Comparison of ENCODE assay signal across 8 cellular contexts in genomic region chr11:123060265-123061000, GRCh38. TPM values are rescaled to one million over a fixed set of nuclear protein-coding genes. Genes with fewer than 3 reads are reported as not detected.
DNase-seq lines count a peak whose midpoint lies in the region; ATAC-seq and TF ChIP-seq lines count a peak whose summit lies in the region.

No MANE protein-coding gene starts in this region.

- H3K4me1 ChIP-seq in PC-3 (ENCODE audit: insufficient read depth, low read length): peaks cover 43% of the 10 kb centered on the region
- peaks cover 52% of the 10 kb centered on the region for H3K4me1 ChIP-seq in osteoblast (ENCODE audit: insufficient read depth, low read length)

- H3K27me3 Mint-ChIP-seq in endothelial cell (ENCODE audit: unreplicated experiment): peaks cover 11% of the 10 kb centered on the region

- no peak overlapping the region for H2AFZ ChIP-seq in PC-3 (ENCODE audit: low read length)
- no peak overlapping the region for H2AFZ ChIP-seq in osteoblast (ENCODE audit: low read length)

- no peaks in the 10 kb centered on the region for H3K9me2 ChIP-seq in PC-3 (replicated peaks; ENCODE audit: low read length)

- intact Hi-C loops in PC-3 (cut with micrococcal nuclease): no loop called here

- TF ChIP-seq CTCF in PC-3 (conservative IDR thresholded peaks at IDR 0.05; ENCODE audit: low read depth, low read length) (no peak), endothelial cell (IDR thresholded peaks at IDR 0.05; ENCODE audit: unreplicated experiment) (no peak), osteoblast (IDR thresholded peaks at IDR 0.05; ENCODE audit: extremely low read depth, low read depth, low read length) (no peak)

- no peaks in the 10 kb centered on the region for H3K27me3 ChIP-seq in PC-3 (ENCODE audit: low read length)
- no peaks in the 10 kb centered on the region for H3K27me3 ChIP-seq in osteoblast (ENCODE audit: insufficient read depth, low read length)

- DNase-seq in PC-3 (no peak), endothelial cell (ENCODE audit: low spot score) (no peak), osteoblast (ENCODE audit: insufficient read length, low spot score, missing footprints) (no peak), foreskin melanocyte (no peak), retina (no peak), NCI-H1436 treated with DMSO at 0.1 percent for 48 hours (lab: John Stamatoyannopoulos, UW) (no peak)

- peaks cover 62% of the 10 kb centered on the region for H3F3A ChIP-seq in PC-3 (ENCODE audit: low read length, unreplicated experiment)

- peak overlapping the region; percentile 99 for H3K4me3 Mint-ChIP-seq in endothelial cell (ENCODE audit: unreplicated experiment)

- H4K20me1 ChIP-seq in PC-3 (ENCODE audit: low read length): peaks cover 64% of the 10 kb centered on the region
- H4K20me1 ChIP-seq in osteoblast (ENCODE audit: insufficient read depth, low read length): peaks cover 60% of the 10 kb centered on the region

- no peaks in the 10 kb centered on the region for H3K9me3 Mint-ChIP-seq in endothelial cell (ENCODE audit: unreplicated experiment)

- H3K27ac ChIP-seq in PC-3 (ENCODE audit: low read length) (peak overlapping the region; percentile 94; the same call in 1 of the 2 replicates), osteoblast (ENCODE audit: low read depth, low read length) (peak overlapping the region; percentile 84)

- peaks cover 54% of the 10 kb centered on the region for H3K36me3 Mint-ChIP-seq in endothelial cell (ENCODE audit: low read depth, unreplicated experiment)

- peak overlapping the region; percentile 99 for H3K9ac ChIP-seq in PC-3 (ENCODE audit: low read length)

- H3K79me2 ChIP-seq in PC-3 (ENCODE audit: low read length) (peaks cover 84% of the 10 kb centered on the region), osteoblast (ENCODE audit: insufficient read depth, low read length) (peaks cover 43% of the 10 kb centered on the region)

- no TSS peak for BruUV-seq in PC-3 (replicated peaks; lab: Mats Ljungman, UMichigan)

- H3K9me3 ChIP-seq in PC-3 (ENCODE audit: low read length) (no peaks in the 10 kb centered on the region), osteoblast (ENCODE audit: low read depth, low read length) (no peaks in the 10 kb centered on the region)

- in situ Hi-C loops in GM18951 (cut with MboI; ENCODE audit: low sequenced_read_pairs, unreplicated experiment): no loop called here

- POLR2A ChIA-PET in PC-3 (lab: Charles Lee; ENCODE audit: unreplicated experiment): no interaction called here

- TF ChIP-seq POLR2A in GM18951 (IDR thresholded peaks at IDR 0.05; ENCODE audit: extremely low read depth, insufficient read depth, insufficient read length): peak; percentile 31

- H3K4me2 ChIP-seq in PC-3 (ENCODE audit: low read length): peak overlapping the region; percentile 85
- peak overlapping the region; percentile 93 for H3K4me2 ChIP-seq in osteoblast (ENCODE audit: insufficient read depth, low read length)

- peaks cover 53% of the 10 kb centered on the region for H3K4me1 Mint-ChIP-seq in endothelial cell (ENCODE audit: unreplicated experiment)

- H3K4me3 ChIP-seq in PC-3 (ENCODE audit: low read length): peak overlapping the region; percentile 95
- H3K4me3 ChIP-seq in osteoblast (ENCODE audit: insufficient read depth, low read length): peak overlapping the region; percentile 97

- peaks cover 64% of the 10 kb centered on the region for H3K36me3 ChIP-seq in PC-3 (ENCODE audit: low read depth, low read length)
- peaks cover 59% of the 10 kb centered on the region for H3K36me3 ChIP-seq in osteoblast (ENCODE audit: insufficient read depth, low read length)

- no peak overlapping the region for H3K27ac Mint-ChIP-seq in endothelial cell (ENCODE audit: unreplicated experiment)

- ATAC-seq in PC-3 (no peak), GM21528 (IDR thresholded peaks at IDR 0.05; ENCODE audit: low FRiP score, unreplicated experiment) (no peak)

- CTCF ChIA-PET in PC-3 (lab: Charles Lee): interaction anchor here (0.6 kb wide), 1 partner anchor 43 kb away, joined by 3 read pairs; no protein-coding TSS in a partner anchor

RNA-seq across cellular contexts. Expression of gene HSPA8, which starts 1.5 kb away (rescaled TPM):
- total RNA-seq in PC-3 (2014; rRNA removed) (2,396 and 2,484 TPM in 2 replicates), endothelial cell (ENCODE audit: unreplicated experiment) (1,201 TPM), osteoblast (2,226 and 2,227 TPM in 2 replicates)
